Comparison of ENCODE assay signal across 9 cellular contexts in the genomic region with DNA sequence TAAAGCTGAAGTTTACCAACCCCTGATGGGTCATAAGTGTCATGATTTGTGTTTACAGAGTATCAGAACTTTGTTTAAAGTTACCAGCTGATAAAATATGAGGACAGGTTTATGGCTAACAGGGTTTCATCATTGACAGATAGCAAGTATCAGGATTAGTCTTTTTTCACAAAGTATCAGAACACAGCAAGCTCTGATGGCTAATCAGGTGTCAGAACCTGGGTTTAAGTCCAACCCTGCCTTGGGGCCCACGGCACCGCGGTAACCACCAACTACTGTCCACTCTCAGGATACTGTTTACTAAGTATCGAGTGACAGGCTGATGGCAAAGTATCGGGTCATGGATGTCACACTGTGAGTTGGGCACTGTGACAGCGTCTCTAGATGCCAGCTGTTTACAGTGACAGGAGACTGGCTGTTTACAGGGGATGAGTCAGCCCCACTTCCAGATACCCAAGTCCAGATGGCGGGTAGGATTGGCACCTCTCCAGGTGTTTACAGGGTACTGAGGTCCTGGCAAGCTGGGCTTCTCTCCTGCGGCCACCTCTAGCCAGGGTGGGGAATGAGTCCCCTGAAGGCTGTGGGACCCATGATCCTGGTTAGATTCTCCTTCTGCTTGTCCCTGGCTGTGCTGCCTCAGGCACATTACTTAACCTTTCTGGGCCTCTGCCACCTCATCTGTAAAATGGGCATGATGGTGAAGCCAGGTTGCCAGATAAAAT. TPM values are rescaled to one million over a fixed set of nuclear protein-coding genes. Genes with fewer than 3 reads are reported as not detected.
A peak's percentile ranks its signal among the peaks of the same experiment; 100 is the strongest.
DNase-seq lines count a peak whose midpoint lies in the region; ATAC-seq and TF ChIP-seq lines count a peak whose summit lies in the region.
"Had no signal": no experiment of that assay in that cellular context is flagged by ENCODE, and none has a peak within 500 bp of the region (broad histone marks: within the 10 kb centered on the region; RNA-seq: fewer than 3 reads in every experiment).

No MANE protein-coding gene starts in this region.

- DNase-seq in CD14-positive monocyte (ENCODE audit: low spot score) = peak; percentile 65
- DNase-seq in NCI-H146 (lab: John Stamatoyannopoulos, UW) = peak; percentile 66
- peak; percentile 76 to 92 (median 85) for DNase-seq in adrenal gland
- DNase-seq in vagina (ENCODE audit: extremely low spot score in 2 of 2) = no peak
- DNase-seq in activated T-helper 2 cell treated with anti-CD3 and anti-CD28 coated beads, Interferon-gamma antibody, Interleukin-2, Interleukin-4, amounts not matched to agents 10 μg/mL and 5 μg/mL and 100 μg/mL, durations not matched to agents 14 hours and 24 hours and 36 hours (ENCODE audit: low spot score) = no peak
- DNase-seq: kidney glomerular epithelial cell had no signal

- 30 to 57% (median 35%) methylated on average over 7 to 8 of the region's 8 CpGs for WGBS in adrenal gland, 4 donors
- WGBS in liver = 18% methylated on average over 8 of the region's 8 CpGs

- intact Hi-C loops in CD14-positive monocyte (cut with micrococcal nuclease) = no loop called here
- intact Hi-C loops in adrenal gland (cut with DNase I) = no loop called here
- intact Hi-C loops in vagina (cut with DNase I) = no loop called here
- intact Hi-C loops in activated T-helper 2 cell treated with anti-CD3 and anti-CD28 coated beads, Interferon-gamma antibody, Interleukin-2, Interleukin-4, amounts not matched to agents 10 μg/mL and 5 μg/mL and 100 μg/mL, durations not matched to agents 14 hours and 24 hours and 36 hours (cut with micrococcal nuclease) = no loop called here

- H3K36me3 ChIP-seq in adrenal gland (replicated peaks in 1 of 2) (no peaks in the 10 kb centered on the region), liver (ENCODE audit: control insufficient read depth in 4 of 4, insufficient read depth in 3 of 4, low read depth in 1 of 4, low read length in 3 of 4) (no peaks in the 10 kb centered on the region), vagina (no peaks in the 10 kb centered on the region)

- TF ChIP-seq CTCF in CD14-positive monocyte (IDR thresholded peaks at IDR 0.05) (no peak), adrenal gland (IDR thresholded peaks at IDR 0.05) (no peak), liver (IDR thresholded peaks at IDR 0.05; ENCODE audit: low read depth, low read length, missing input control) (no peak), vagina (IDR thresholded peaks at IDR 0.05) (no peak)

- H3K36me3 Mint-ChIP-seq in CD14-positive monocyte = peaks cover 0 to 4% of the 10 kb centered on the region in 2 donors
- no peaks in the 10 kb centered on the region for H3K36me3 Mint-ChIP-seq in activated T-helper 2 cell treated with anti-CD3 and anti-CD28 coated beads, Interferon-gamma antibody, Interleukin-2, Interleukin-4, amounts not matched to agents 10 μg/mL and 5 μg/mL and 100 μg/mL, durations not matched to agents 14 hours and 24 hours and 36 hours (ENCODE audit: low read depth)

- H3K9ac ChIP-seq in liver (ENCODE audit: low read depth in 1 of 2, low read length in 2 of 2) = no peak overlapping the region

- TF ChIP-seq POLR2A in adrenal gland (IDR thresholded peaks at IDR 0.05) (no peak), vagina (IDR thresholded peaks at IDR 0.05) (no peak)

- H3K27ac ChIP-seq in adrenal gland (peak overlapping the region in 3 of 5 donors; percentile 45 to 76 (median 51)), liver (ENCODE audit: low read depth in 1 of 2, low read length in 2 of 2) (peak overlapping the region; percentile 79 to 94), vagina (no peak overlapping the region)

- H3K27me3 ChIP-seq in adrenal gland (no peaks in the 10 kb centered on the region), liver (ENCODE audit: control insufficient read depth in 4 of 4, insufficient read depth in 4 of 4, low read length in 3 of 4) (no peaks in the 10 kb centered on the region), vagina (no peaks in the 10 kb centered on the region)

- no peaks in the 10 kb centered on the region for H3K9me3 ChIP-seq in adrenal gland (replicated peaks in 1 of 3)
- no peaks in the 10 kb centered on the region for H3K9me3 ChIP-seq in liver (ENCODE audit: control insufficient read depth in 4 of 4, low read length in 3 of 4)
- H3K9me3 ChIP-seq in vagina = no peaks in the 10 kb centered on the region

- H3K4me1 Mint-ChIP-seq in CD14-positive monocyte = peaks cover 27% of the 10 kb centered on the region
- H3K4me1 Mint-ChIP-seq in activated T-helper 2 cell treated with anti-CD3 and anti-CD28 coated beads, Interferon-gamma antibody, Interleukin-2, Interleukin-4, amounts not matched to agents 10 μg/mL and 5 μg/mL and 100 μg/mL, durations not matched to agents 14 hours and 24 hours and 36 hours (ENCODE audit: low read depth) = peaks cover 13% of the 10 kb centered on the region

- no peak for ATAC-seq in HG03520 (IDR thresholded peaks at IDR 0.05; ENCODE audit: unreplicated experiment)
- no peak for ATAC-seq in GM21360 (IDR thresholded peaks at IDR 0.05; ENCODE audit: unreplicated experiment)

- H3K4me3 ChIP-seq in adrenal gland (no peak overlapping the region), liver (ENCODE audit: low read depth in 1 of 3, low read length in 3 of 3) (no peak overlapping the region), vagina (no peak overlapping the region)

- TF ChIP-seq RAD21 in liver (IDR thresholded peaks at IDR 0.05) = no peak

- H3K27me3 Mint-ChIP-seq in CD14-positive monocyte (ENCODE audit: low read depth in 3 of 3) = peaks cover 0 to 8% (median 3%) of the 10 kb centered on the region in 3 donors
- no peaks in the 10 kb centered on the region for H3K27me3 Mint-ChIP-seq in activated T-helper 2 cell treated with anti-CD3 and anti-CD28 coated beads, Interferon-gamma antibody, Interleukin-2, Interleukin-4, amounts not matched to agents 10 μg/mL and 5 μg/mL and 100 μg/mL, durations not matched to agents 14 hours and 24 hours and 36 hours (ENCODE audit: low read depth)

- no peak overlapping the region for H3K27ac Mint-ChIP-seq in CD14-positive monocyte
- H3K27ac Mint-ChIP-seq in activated T-helper 2 cell treated with anti-CD3 and anti-CD28 coated beads, Interferon-gamma antibody, Interleukin-2, Interleukin-4, amounts not matched to agents 10 μg/mL and 5 μg/mL and 100 μg/mL, durations not matched to agents 14 hours and 24 hours and 36 hours = no peak overlapping the region

- peaks cover 0 to 1% (median 0%) of the 10 kb centered on the region in 7 donors for H3K9me3 Mint-ChIP-seq in CD14-positive monocyte
- H3K9me3 Mint-ChIP-seq in activated T-helper 2 cell treated with anti-CD3 and anti-CD28 coated beads, Interferon-gamma antibody, Interleukin-2, Interleukin-4, amounts not matched to agents 10 μg/mL and 5 μg/mL and 100 μg/mL, durations not matched to agents 14 hours and 24 hours and 36 hours = no peaks in the 10 kb centered on the region

- peaks cover 0 to 8% of the 10 kb centered on the region in 2 donors for H3K4me1 ChIP-seq in adrenal gland (replicated peaks in 1 of 2)
- peaks cover 0 to 19% (median 10%) of the 10 kb centered on the region in 4 donors for H3K4me1 ChIP-seq in liver (ENCODE audit: control insufficient read depth in 4 of 4, insufficient read depth in 4 of 4, low read length in 3 of 4)
- peaks cover 11% of the 10 kb centered on the region for H3K4me1 ChIP-seq in vagina

- H3K4me3 Mint-ChIP-seq in CD14-positive monocyte = no peak overlapping the region
- H3K4me3 Mint-ChIP-seq in activated T-helper 2 cell treated with anti-CD3 and anti-CD28 coated beads, Interferon-gamma antibody, Interleukin-2, Interleukin-4, amounts not matched to agents 10 μg/mL and 5 μg/mL and 100 μg/mL, durations not matched to agents 14 hours and 24 hours and 36 hours (ENCODE audit: low read depth) = no peak overlapping the region

TF ChIP-seq in liver, 16 proteins besides CTCF, POLR2A, EP300 and RAD21 (continues in another document):
- TF ChIP-seq, protein P1, sequence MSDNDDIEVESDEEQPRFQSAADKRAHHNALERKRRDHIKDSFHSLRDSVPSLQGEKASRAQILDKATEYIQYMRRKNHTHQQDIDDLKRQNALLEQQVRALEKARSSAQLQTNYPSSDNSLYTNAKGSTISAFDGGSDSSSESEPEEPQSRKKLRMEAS (IDR thresholded peaks at IDR 0.05) = peak; percentile 68

RNA-seq across cellular contexts. Expression of gene ARRDC2, which starts 21.8 kb away (rescaled TPM):
- polyA plus RNA-seq in CD14-positive monocyte (10 to 100 TPM; 13.8 to 23.9 TPM), adrenal gland (10 to 100 TPM in 2 of 3 donors, 1 to 10 TPM in 1; 2.7 to 54.3 (median 20.8) TPM), liver (1 to 10 TPM; 2.7 to 5.3 TPM)
- total RNA-seq in adrenal gland (10 to 100 TPM in 7 of 8 donors, 1 to 10 TPM in 1; 4.7 to 27.4 (median 17.3) TPM), liver (10 to 100 TPM in 1 of 2 donors, 1 to 10 TPM in 1; 7.6 to 32.3 TPM), vagina (54.5 TPM)
- total RNA-seq in activated T-helper 2 cell treated with anti-CD3 and anti-CD28 coated beads, Interferon-gamma antibody, Interleukin-2, Interleukin-4, amounts not matched to agents 10 μg/mL and 5 μg/mL and 100 μg/mL, durations not matched to agents 14 hours and 24 hours and 36 hours = 39.2 and 40.5 TPM in 2 replicates

RNA-seq across cellular contexts. Expression of gene IL12RB1, which starts 57.0 kb away (rescaled TPM):
- polyA plus RNA-seq in CD14-positive monocyte (1 to 10 TPM; 7.8 to 7.9 TPM), adrenal gland (1 to 10 TPM in 2 of 3 donors, under 1 TPM in 1; 0.84 to 1.8 (median 1.1) TPM), liver (under 1 TPM; 0.43 to 0.90 TPM)
- total RNA-seq in adrenal gland (1 to 10 TPM in 7 of 8 donors, not detected in 1; 1.4 to 7.4 (median 2.3) TPM), liver (1 to 10 TPM; 1.3 to 2.4 TPM), vagina (not detected)
- total RNA-seq in activated T-helper 2 cell treated with anti-CD3 and anti-CD28 coated beads, Interferon-gamma antibody, Interleukin-2, Interleukin-4, amounts not matched to agents 10 μg/mL and 5 μg/mL and 100 μg/mL, durations not matched to agents 14 hours and 24 hours and 36 hours = 41.4 and 43.3 TPM in 2 replicates

Comparison
In these comparisons a context has a peak if more than half of its experiments do, and no peak if none do; other contexts are left out.
1. DNase-seq: peak in CD14-positive monocyte (single experiment), NCI-H146 (single experiment) and adrenal gland (7 of 7); none in vagina (0 of 2) and activated T-helper 2 cell treated with anti-CD3 and anti-CD28 coated beads, Interferon-gamma antibody, Interleukin-2, Interleukin-4, amounts not matched to agents 10 μg/mL and 5 μg/mL and 100 μg/mL, durations not matched to agents 14 hours and 24 hours and 36 hours (single experiment).